19 cellular contexts compared by ENCODE assay signal in genomic region chr2:28543316-28544068, GRCh38. TPM values are rescaled to one million over a fixed set of nuclear protein-coding genes. Genes with fewer than 3 reads are reported as not detected.
A peak's percentile ranks its signal among the peaks of the same experiment; 100 is the strongest.
DNase-seq lines count a peak whose midpoint lies in the region; ATAC-seq lines count a peak whose summit lies in the region.
"Had no signal": no experiment of that assay in that cellular context is flagged by ENCODE, and none has a peak within 500 bp of the region (broad histone marks: within the 10 kb centered on the region; RNA-seq: fewer than 3 reads in every experiment).

No MANE protein-coding gene starts in this region.

- H2AFZ ChIP-seq in GM23248 (no peak overlapping the region), trophoblast cell (ENCODE audit: insufficient read depth, low read length, poor library complexity) (no peak overlapping the region)

- in situ Hi-C loops in GM23248 (cut with MboI) = no loop called here

- H3K9me3 ChIP-seq in GM23248 (ENCODE audit: low read depth) (no peaks in the 10 kb centered on the region), trophoblast cell (ENCODE audit: insufficient read depth, low read depth, low read length) (peaks cover 2% of the 10 kb centered on the region)
- H3K9me3 ChIP-seq: BLaER1, ovary, tibial nerve had no signal

- H3K79me1 ChIP-seq in trophoblast cell (ENCODE audit: low read length) = peaks cover 5% of the 10 kb centered on the region

- H3K79me2 ChIP-seq in GM23248 (ENCODE audit: insufficient read depth) = no peaks in the 10 kb centered on the region
- no peaks in the 10 kb centered on the region for H3K79me2 ChIP-seq in trophoblast cell (ENCODE audit: control insufficient read depth, insufficient read depth, low read length, poor library complexity)

- no peak overlapping the region for H2BK120ac ChIP-seq in trophoblast cell (ENCODE audit: insufficient read depth, low read length, poor library complexity)

- H3F3A ChIP-seq in GM23248 (ENCODE audit: insufficient read depth) = no peaks in the 10 kb centered on the region

- no peak overlapping the region for H2BK12ac ChIP-seq in trophoblast cell (ENCODE audit: low read length)

- H3K4ac ChIP-seq in trophoblast cell (ENCODE audit: low read depth, low read length) = no peak overlapping the region

- H4K12ac ChIP-seq in trophoblast cell (ENCODE audit: low read depth, low read length) = no peak overlapping the region

- H3K27ac ChIP-seq in GM23248 = no peak overlapping the region
- no peak overlapping the region for H3K27ac ChIP-seq in trophoblast cell (ENCODE audit: low read depth, low read length)
- H3K27ac ChIP-seq: BLaER1, ovary, VCaP had no signal

- no peak for ATAC-seq in HG03095 (IDR thresholded peaks at IDR 0.05; ENCODE audit: unreplicated experiment)
- ATAC-seq in GM21576 (IDR thresholded peaks at IDR 0.05; ENCODE audit: unreplicated experiment) = no peak

- H3K4me1 ChIP-seq in GM23248 (ENCODE audit: insufficient read depth) = no peaks in the 10 kb centered on the region
- peaks cover 26 to 28% of the 10 kb centered on the region in 2 experiments for H3K4me1 ChIP-seq in trophoblast cell (ENCODE audit: control insufficient read depth in 1 of 2, insufficient read depth in 2 of 2, low read length in 2 of 2)

- H3K4me2 ChIP-seq in GM23248 (ENCODE audit: unreplicated experiment) (no peak overlapping the region), trophoblast cell (ENCODE audit: low read length) (no peak overlapping the region)
- H3K4me2 ChIP-seq: BLaER1 had no signal

- no peak overlapping the region for H4K8ac ChIP-seq in trophoblast cell (ENCODE audit: low read depth, low read length)

- WGBS in GM23248 (ENCODE audit: low coverage in 1 of 2, low lambda C conversion rate in 2 of 2, missing lambda C conversion rate in 2 of 2), 2 experiments = 65 to 67% methylated on average over 21 of the region's 21 CpGs
- WGBS in trophoblast cell (ENCODE audit: extremely low coverage, insufficient coverage, insufficient read length) = no CpG with 5 or more reads among the region's 21 CpGs

- H3K4me3 ChIP-seq in GM23248 (no peak overlapping the region), trophoblast cell (ENCODE audit: low read depth, low read length) (no peak overlapping the region)
- H3K4me3 ChIP-seq: BLaER1, ovary, tibial nerve had no signal

- H2AK5ac ChIP-seq in trophoblast cell (ENCODE audit: low read length) = no peak overlapping the region

- no peaks in the 10 kb centered on the region for H4K20me1 ChIP-seq in GM23248 (ENCODE audit: insufficient read depth)
- H4K20me1 ChIP-seq: BLaER1 had no signal

- H2BK5ac ChIP-seq in trophoblast cell (ENCODE audit: low read depth, low read length, poor library complexity) = no peak overlapping the region

- H3K27me3 ChIP-seq in GM23248 (replicated peaks; ENCODE audit: insufficient read depth) (0 out of 2 replicates have a peak, but pooled peaks cover 6% of the 10 kb centered on the region), trophoblast cell (ENCODE audit: insufficient read depth, low read length) (no peaks in the 10 kb centered on the region)
- H3K27me3 ChIP-seq: BLaER1, ovary had no signal

- H3K9ac ChIP-seq in GM23248 = no peak overlapping the region
- H3K9ac ChIP-seq in trophoblast cell (ENCODE audit: low read length) = no peak overlapping the region
- H3K9ac ChIP-seq: BLaER1 had no signal

- peak overlapping the region; percentile 16 for H3K14ac ChIP-seq in trophoblast cell (ENCODE audit: low read length)

- no peak overlapping the region for H4K91ac ChIP-seq in trophoblast cell (ENCODE audit: low read depth, low read length)

- no peak overlapping the region for H3K23ac ChIP-seq in trophoblast cell (ENCODE audit: low read length)

- no peaks in the 10 kb centered on the region for H3K9me2 ChIP-seq in GM23248 (ENCODE audit: insufficient read depth)

- DNase-seq in GM23248 (peak; percentile 29), RPMI7951 (ENCODE audit: low read depth) (peak; percentile 55), fibroblast of peridontal ligament (ENCODE audit: extremely low read depth) (peak; percentile 61), trophoblast cell (no peak), NCI-H1694 (lab: John Stamatoyannopoulos, UW) (no peak)
- DNase-seq: activated effector memory CD4-positive, alpha-beta T cell treated with anti-CD3 and anti-CD28 coated beads, Interleukin-2, amount 50 U/mL, for 16 hours; cortex of kidney; DMS 273 treated with DMSO at 0.1 percent for 48 hours; erythroblast; HCEC 1CT; kidney glomerular epithelial cell; NCI-H1694 treated with DMSO at 0.1 percent for 48 hours; ovary; small intestine had no signal

- H3K18ac ChIP-seq in trophoblast cell (ENCODE audit: low read length) = no peak overlapping the region

- H3K36me3 ChIP-seq in GM23248 (ENCODE audit: low read depth) (no peaks in the 10 kb centered on the region), trophoblast cell (ENCODE audit: control insufficient read depth in 1 of 2, insufficient read depth in 2 of 2, low read length in 2 of 2) (no peaks in the 10 kb centered on the region)
- H3K36me3 ChIP-seq: BLaER1, ovary, tibial nerve had no signal

RNA-seq across cellular contexts. Expression of gene PLB1, which starts 47.6 kb away (rescaled TPM):
- 0.11 and 0.38 TPM in 2 replicates for total RNA-seq in GM23248 (2014; rRNA removed; shearing (Covaris generic))
- polyA plus RNA-seq in GM23248 (2016; fragmentation: Nextera tagmentation; extraction: Ambion mirVana) = 0.25 and 0.44 TPM in 2 replicates
- 0.12 and 1.6 TPM in 2 replicates for total RNA-seq in RPMI7951 (2014; rRNA removed; shearing (Covaris generic))
- 5.7 and 6.0 TPM in 2 replicates for polyA plus RNA-seq in trophoblast cell (2013)

Comparison
In these comparisons a context has a peak if more than half of its experiments do, and no peak if none do; other contexts are left out.
1. DNase-seq: peak in GM23248 (single experiment), RPMI7951 (single experiment) and fibroblast of peridontal ligament (single experiment); none in trophoblast cell (0 of 2) and NCI-H1694 (single experiment).